Comparison of ENCODE assay signal across 16 cellular contexts in genomic region chr11:61083601-61084147, GRCh38. TPM values are rescaled to one million over a fixed set of nuclear protein-coding genes. Genes with fewer than 3 reads are reported as not detected.
A peak's percentile ranks its signal among the peaks of the same experiment; 100 is the strongest.
DNase-seq lines count a peak whose midpoint lies in the region; ATAC-seq, FAIRE-seq and TF ChIP-seq lines count a peak whose summit lies in the region.
"Had no signal": no experiment of that assay in that cellular context is flagged by ENCODE, and none has a peak within 500 bp of the region (broad histone marks: within the 10 kb centered on the region; RNA-seq: fewer than 3 reads in every experiment).

No MANE protein-coding gene starts in this region.

- DNase-seq in IMR-90: no peak
- peak; percentile 84 for DNase-seq in activated CD4-positive, alpha-beta memory T cell treated with anti-CD3 and anti-CD28 coated beads for 36 hours
- DNase-seq in GM12878 (ENCODE audit: low read depth, low spot score): no peak
- peak in 1 of 2 donors; percentile 73 for DNase-seq in stimulated activated effector memory CD8-positive, alpha-beta T cell treated with anti-CD3 and anti-CD28 coated beads, Interleukin-12 subunit alpha, Interleukin-12 subunit beta, amount 100 ng/mL, for 72 hours (ENCODE audit: low spot score in 2 of 2)
- no peak for DNase-seq in NCI-H2081 treated with DMSO at 0.1 percent for 48 hours (lab: John Stamatoyannopoulos, UW)
- no peak for DNase-seq in HuH-7 (ENCODE audit: low spot score)
- DNase-seq: Caco-2, foreskin fibroblast, kidney glomerular epithelial cell, NCI-H524 treated with DMSO at 0.1 percent for 48 hours had no signal

- POLR2A ChIA-PET in IMR-90 (lab: Charles Lee; ENCODE audit: unreplicated experiment): no interaction called here
- POLR2A ChIA-PET in activated CD4-positive, alpha-beta memory T cell treated with anti-CD3 and anti-CD28 coated beads for 36 hours (lab: Charles Lee): interaction anchor here (0.8 to 12.3 kb wide), 14 partner anchors 6 to 101 kb away, joined by 3 to 157 read pairs (median 5); partner anchors contain the start of gene CD5
- POLR2A ChIA-PET in GM12878 (lab: Charles Lee): no interaction called here

- TF ChIP-seq POLR2A in IMR-90 (IDR thresholded peaks at IDR 0.05; ENCODE audit: low read depth, low read length) (no peak), GM12878 (IDR thresholded peaks at IDR 0.05; ENCODE audit: low read depth, low read length) (no peak)

- H3K9me3 ChIP-seq in IMR-90 (ENCODE audit: control insufficient read depth, insufficient read depth, low read length) (no peaks in the 10 kb centered on the region), GM12878 (replicated peaks; ENCODE audit: control insufficient read depth, insufficient read depth, low read length) (no peaks in the 10 kb centered on the region; the same call in 2 of the 3 replicates)
- H3K9me3 ChIP-seq: Caco-2 had no signal

- no peak for TF ChIP-seq EP300 in GM12878 (IDR thresholded peaks at IDR 0.05; ENCODE audit: borderline replicate concordance in 1 of 2, control insufficient read depth in 1 of 2, low read depth in 2 of 2, low read length in 2 of 2)

- H2BK20ac ChIP-seq in IMR-90 (ENCODE audit: low read depth, low read length): no peak overlapping the region

- SMC1A ChIA-PET in GM12878 (lab: Charles Lee; ENCODE audit: uncharacterized antibody, unreplicated experiment): interaction anchor here (1.0 to 1.4 kb wide), 2 partner anchors 45 to 179 kb away, joined by 3 to 4 read pairs; no protein-coding TSS in a partner anchor

- ATAC-seq in IMR-90 (ENCODE audit: low read depth) (no peak), GM12878 (peak; percentile 77), HG02571 (IDR thresholded peaks at IDR 0.05; ENCODE audit: unreplicated experiment) (no peak), GM19351 (IDR thresholded peaks at IDR 0.05; ENCODE audit: unreplicated experiment) (no peak)
- ATAC-seq in stimulated activated effector memory CD8-positive, alpha-beta T cell treated with anti-CD3 and anti-CD28 coated beads, Interleukin-12 subunit alpha, Interleukin-12 subunit beta, amount 100 ng/mL, for 72 hours: peak; percentile 80
- ATAC-seq: SK-N-SH treated with all-trans-retinoic acid at 6 μM for 48 hours had no signal

- no peak overlapping the region for H2BK15ac ChIP-seq in IMR-90 (ENCODE audit: low read depth, low read length)

- H3K23ac ChIP-seq in IMR-90 (ENCODE audit: low read depth, low read length): no peak overlapping the region

- H3K79me1 ChIP-seq in IMR-90 (ENCODE audit: low read depth in 1 of 2, low read length in 2 of 2): no peaks in the 10 kb centered on the region

- TF ChIP-seq RAD21 in IMR-90 (IDR thresholded peaks at IDR 0.05; ENCODE audit: low read length) (no peak), GM12878 (IDR thresholded peaks at IDR 0.05; ENCODE audit: insufficient read depth, low read depth, low read length) (peak; percentile 48)

- H3K14ac ChIP-seq in IMR-90 (replicated peaks; ENCODE audit: low read depth, low read length): no peak overlapping the region

- H3K27ac ChIP-seq in IMR-90 (ENCODE audit: insufficient read depth, low read length) (no peak overlapping the region), GM12878 (ENCODE audit: control insufficient read depth, insufficient read depth) (no peak overlapping the region)

- peak overlapping the region; percentile 92 for H3K27ac Mint-ChIP-seq in activated CD4-positive, alpha-beta memory T cell treated with anti-CD3 and anti-CD28 coated beads for 36 hours
- H3K27ac Mint-ChIP-seq in stimulated activated effector memory CD8-positive, alpha-beta T cell treated with anti-CD3 and anti-CD28 coated beads, Interleukin-12 subunit alpha, Interleukin-12 subunit beta, amount 100 ng/mL, for 72 hours: peak overlapping the region; percentile 6
- H3K27ac Mint-ChIP-seq: nephron had no signal

- intact Hi-C loops in IMR-90 (cut with micrococcal nuclease): no loop called here
- intact Hi-C loops in activated CD4-positive, alpha-beta memory T cell treated with anti-CD3 and anti-CD28 coated beads for 36 hours (cut with micrococcal nuclease): loop anchor here (2.0 kb wide), 6 partner anchors 23 to 113 kb away; partner anchors contain the start of genes CD6 and VPS37C
- intact Hi-C loops in GM12878 (cut with micrococcal nuclease; ENCODE audit: unreplicated experiment): no loop called here

- no peak overlapping the region for H2AFZ ChIP-seq in IMR-90 (replicated peaks; ENCODE audit: low read length, poor library complexity)
- no peak overlapping the region for H2AFZ ChIP-seq in GM12878 (ENCODE audit: control insufficient read depth, low read depth, low read length)

- H3K4ac ChIP-seq in IMR-90 (ENCODE audit: low read depth, low read length): no peak overlapping the region

- WGBS in IMR-90 (ENCODE audit: extremely low coverage in 2 of 2, insufficient read length in 1 of 2), 2 experiments: 75% methylated on average over 7 of the region's 13 CpGs; no CpG with 5 or more reads in 1 of the 2 experiments
- 73% methylated on average over 13 of the region's 13 CpGs for WGBS in GM12878 (ENCODE audit: insufficient coverage, insufficient replicate concordance, low lambda C conversion rate, missing lambda C conversion rate)

- no peaks in the 10 kb centered on the region for H3K27me3 Mint-ChIP-seq in activated CD4-positive, alpha-beta memory T cell treated with anti-CD3 and anti-CD28 coated beads for 36 hours

- no peak overlapping the region for H2BK5ac ChIP-seq in IMR-90 (ENCODE audit: low read depth, low read length, poor library complexity, severe bottlenecking)

- peak overlapping the region; percentile 61 for H2AK9ac ChIP-seq in IMR-90 (replicated peaks; ENCODE audit: low read depth, low read length, poor library complexity)

- no peak overlapping the region for H3K4me3 ChIP-seq in IMR-90 (ENCODE audit: insufficient read depth, low read depth, low read length)
- no peak overlapping the region for H3K4me3 ChIP-seq in GM12878

- H4K91ac ChIP-seq in IMR-90 (ENCODE audit: insufficient read depth, low read depth, low read length): no peak overlapping the region

- H3K4me2 ChIP-seq in IMR-90 (ENCODE audit: low read depth, low read length): no peak overlapping the region
- no peak overlapping the region for H3K4me2 ChIP-seq in GM12878 (ENCODE audit: control insufficient read depth, insufficient read depth)

- H3K18ac ChIP-seq in IMR-90 (ENCODE audit: low read depth, low read length): no peak overlapping the region

- dilution Hi-C loops in IMR-90 (cut with HindIII; ENCODE audit: low sequenced_read_pairs, unreplicated experiment): no loop called here

- peaks cover 65% of the 10 kb centered on the region for H3K36me3 Mint-ChIP-seq in activated CD4-positive, alpha-beta memory T cell treated with anti-CD3 and anti-CD28 coated beads for 36 hours
- H3K36me3 Mint-ChIP-seq in stimulated activated effector memory CD8-positive, alpha-beta T cell treated with anti-CD3 and anti-CD28 coated beads, Interleukin-12 subunit alpha, Interleukin-12 subunit beta, amount 100 ng/mL, for 72 hours: no peaks in the 10 kb centered on the region

- peaks cover 4% of the 10 kb centered on the region for H3K9me3 Mint-ChIP-seq in activated CD4-positive, alpha-beta memory T cell treated with anti-CD3 and anti-CD28 coated beads for 36 hours
- no peaks in the 10 kb centered on the region for H3K9me3 Mint-ChIP-seq in stimulated activated effector memory CD8-positive, alpha-beta T cell treated with anti-CD3 and anti-CD28 coated beads, Interleukin-12 subunit alpha, Interleukin-12 subunit beta, amount 100 ng/mL, for 72 hours

- H3K36me3 ChIP-seq in IMR-90 (ENCODE audit: control insufficient read depth, insufficient read depth, low read length) (no peaks in the 10 kb centered on the region), GM12878 (ENCODE audit: control insufficient read depth in 2 of 2, insufficient read depth in 2 of 2, low read length in 1 of 2) (no peaks in the 10 kb centered on the region)

- H3K9ac ChIP-seq in IMR-90 (ENCODE audit: low read depth, low read length): no peak overlapping the region
- no peak overlapping the region for H3K9ac ChIP-seq in GM12878 (ENCODE audit: control insufficient read depth, insufficient read depth, low read length)

- H2BK120ac ChIP-seq in IMR-90 (ENCODE audit: low read depth, low read length): no peak overlapping the region

- H4K20me1 ChIP-seq in IMR-90 (ENCODE audit: insufficient read depth, low read length): no peaks in the 10 kb centered on the region
- no peaks in the 10 kb centered on the region for H4K20me1 ChIP-seq in GM12878 (ENCODE audit: control insufficient read depth, insufficient read depth)

- H3K4me3 Mint-ChIP-seq in activated CD4-positive, alpha-beta memory T cell treated with anti-CD3 and anti-CD28 coated beads for 36 hours: peak overlapping the region; percentile 85
- H3K4me3 Mint-ChIP-seq in stimulated activated effector memory CD8-positive, alpha-beta T cell treated with anti-CD3 and anti-CD28 coated beads, Interleukin-12 subunit alpha, Interleukin-12 subunit beta, amount 100 ng/mL, for 72 hours: peak overlapping the region; percentile 44
- H3K4me3 Mint-ChIP-seq: nephron had no signal

- RAD21 ChIA-PET in GM12878 (lab: Charles Lee; ENCODE audit: unreplicated experiment): interaction anchor here (0.7 to 1.2 kb wide), 3 partner anchors 13 to 45 kb away, joined by 3 to 4 read pairs (median 3); no protein-coding TSS in a partner anchor

- H4K8ac ChIP-seq in IMR-90 (ENCODE audit: low read depth in 2 of 2, low read length in 2 of 2): no peak overlapping the region

- in situ Hi-C loops in IMR-90 (cut with MboI; ENCODE audit: low sequenced_read_pairs) (no loop called here), GM12878 (cut with MboI) (no loop called here)

- BruUV-seq in IMR-90 (replicated peaks; lab: Mats Ljungman, UMichigan) (no TSS peak), GM12878 (replicated peaks; lab: Mats Ljungman, UMichigan) (no TSS peak)

- H4K5ac ChIP-seq in IMR-90 (ENCODE audit: low read depth, low read length): no peak overlapping the region

- H3K9me1 ChIP-seq in IMR-90 (ENCODE audit: insufficient read depth, low read length): no peaks in the 10 kb centered on the region; the same call in 1 of the 2 replicates

- H3K56ac ChIP-seq in IMR-90 (ENCODE audit: extremely low read depth, insufficient read depth, low read length): no peak overlapping the region

- H3K27me3 ChIP-seq in IMR-90 (ENCODE audit: control insufficient read depth, insufficient read depth, low read length) (peaks cover 30% of the 10 kb centered on the region), GM12878 (replicated peaks in 1 of 2; ENCODE audit: control insufficient read depth in 2 of 2, insufficient read depth in 2 of 2, low read length in 1 of 2) (no peaks in the 10 kb centered on the region)

- peaks cover 58% of the 10 kb centered on the region for H3K4me1 Mint-ChIP-seq in activated CD4-positive, alpha-beta memory T cell treated with anti-CD3 and anti-CD28 coated beads for 36 hours (ENCODE audit: low read depth)
- peaks cover 34% of the 10 kb centered on the region for H3K4me1 Mint-ChIP-seq in stimulated activated effector memory CD8-positive, alpha-beta T cell treated with anti-CD3 and anti-CD28 coated beads, Interleukin-12 subunit alpha, Interleukin-12 subunit beta, amount 100 ng/mL, for 72 hours
- H3K4me1 Mint-ChIP-seq: nephron had no signal

- FAIRE-seq in GM12878 (lab: Jason Lieb, UNC): no peak
- FAIRE-seq: colon had no signal

- no peaks in the 10 kb centered on the region for H3K4me1 ChIP-seq in IMR-90 (ENCODE audit: control insufficient read depth, insufficient read depth, low read length)
- no peaks in the 10 kb centered on the region for H3K4me1 ChIP-seq in GM12878 (ENCODE audit: control insufficient read depth, insufficient read depth, low read length)
- H3K4me1 ChIP-seq: Caco-2 had no signal

- TF ChIP-seq CTCF in IMR-90 (conservative IDR thresholded peaks at IDR 0.05; ENCODE audit: low read depth, low read length) (no peak), GM12878 (IDR thresholded peaks at IDR 0.05 in 2 of 3, conservative IDR thresholded peaks at IDR 0.05 in 1 of 3; ENCODE audit: control insufficient read depth in 2 of 3, extremely low read depth in 1 of 3, insufficient read depth in 1 of 3, low read depth in 3 of 3, low read length in 3 of 3) (peak in 1 of 3 experiments; percentile 26; a peak in 3 of 6 replicates)

- no peak overlapping the region for H2AK5ac ChIP-seq in IMR-90 (ENCODE audit: low read depth, low read length)

- CTCF ChIA-PET in IMR-90 (lab: Yijun Ruan, JAX) (no interaction called here), GM12878 (lab: Yijun Ruan, JAX) (interaction anchor here (0.6 to 1.4 kb wide), 8 partner anchors 42 to 123 kb away, joined by 3 to 6 read pairs (median 3); no protein-coding TSS in a partner anchor)
- CTCF ChIA-PET in activated CD4-positive, alpha-beta memory T cell treated with anti-CD3 and anti-CD28 coated beads for 36 hours (lab: Charles Lee): interaction anchor here (0.6 to 1.2 kb wide), 7 partner anchors 9 to 500 kb away, joined by 3 to 9 read pairs (median 4); no protein-coding TSS in a partner anchor

- no peaks in the 10 kb centered on the region; the same call in 1 of the 2 replicates for H3K79me2 ChIP-seq in GM12878 (ENCODE audit: control insufficient read depth, insufficient read depth, low read length)

RNA-seq across cellular contexts. Expression of gene CD5, which starts 18.6 kb away (rescaled TPM):
- total RNA-seq in IMR-90 (2012; rRNA removed): not detected in 2 replicates
- not detected in 2 replicates for polyA plus RNA-seq in IMR-90 (2012; rRNA removed)
- not detected in 2 replicates for polyA plus RNA-seq in IMR-90 (2012; cell fraction: cytosol; rRNA removed)
- not detected in 2 replicates for polyA plus RNA-seq in IMR-90 (2012; cell fraction: nucleus; rRNA removed; ENCODE audit: low replicate concordance)
- 100 to 1,000 TPM; 302 to 306 TPM for total RNA-seq in activated CD4-positive, alpha-beta memory T cell treated with anti-CD3 and anti-CD28 coated beads for 36 hours
- total RNA-seq in GM12878 (2013; cell fraction: nucleolus; rRNA removed): not detected in 2 replicates
- 0.17 and 0.22 TPM in 2 replicates for total RNA-seq in GM12878 (2014; rRNA removed)
- total RNA-seq in GM12878 (2014; rRNA removed; fragmentation: Illumina TruSeq; extraction: Trizol): 0.04 and 0.09 TPM in 2 replicates
- total RNA-seq in GM12878 (2021): 0.58 and 0.87 TPM in 2 replicates
- polyA plus RNA-seq in GM12878 (2011; ENCODE audit: low read depth): not detected
- polyA plus RNA-seq in GM12878 (2011; rRNA removed): not detected in 2 replicates
- polyA plus RNA-seq in GM12878 (2011; cell fraction: cytosol; rRNA removed): 0.04 TPM in 1 of 2 replicates, not detected in the other
- not detected in 2 replicates for polyA plus RNA-seq in GM12878 (2011; cell fraction: nucleus; rRNA removed)
- polyA plus RNA-seq in GM12878 (2012): 0.08 and 0.23 TPM in 2 replicates
- polyA plus RNA-seq in GM12878 (2014; fragmentation: Illumina TruSeq; extraction: Trizol): 0.16 and 0.17 TPM in 2 replicates
- under 1 TPM in 1 of 2 experiments, not detected in 1; 0.02 TPM for polyA plus RNA-seq in GM12878 (2014; fragmentation: Nextera tagmentation; extraction: Ambion mirVana)
- 0.18 and 0.19 TPM in 2 replicates for polyA plus RNA-seq in GM12878 (2014; rRNA removed)
- under 1 TPM; 0.23 to 0.35 TPM for polyA plus RNA-seq in GM12878 (2016; fragmentation: Nextera tagmentation; extraction: Ambion mirVana)
- polyA minus RNA-seq in GM12878 (2011; rRNA and poly(A)+ RNA removed): not detected in 2 replicates
- not detected in 2 replicates for polyA minus RNA-seq in GM12878 (2011; cell fraction: cytosol; rRNA and poly(A)+ RNA removed)
- not detected in 2 replicates for polyA minus RNA-seq in GM12878 (2011; cell fraction: nucleus; rRNA and poly(A)+ RNA removed)
- total RNA-seq: Caco-2, skeletal muscle tissue had no signal

Comparison
In these comparisons a context has a peak if more than half of its experiments do, and no peak if none do; other contexts are left out.
1. ATAC-seq: peak in GM12878 (single experiment) and stimulated activated effector memory CD8-positive, alpha-beta T cell treated with anti-CD3 and anti-CD28 coated beads, Interleukin-12 subunit alpha, Interleukin-12 subunit beta, amount 100 ng/mL, for 72 hours (single experiment); none in IMR-90 (single experiment), HG02571 (single experiment) and GM19351 (single experiment).
2. RNA of gene CD5, which starts 18.6 kb away (total RNA-seq): 302 to 306 TPM in activated CD4-positive, alpha-beta memory T cell treated with anti-CD3 and anti-CD28 coated beads for 36 hours; 0.04 to 0.87 TPM in GM12878 and not detected in IMR-90; every median in the first group is over 100 times any median in the second.